ENCODE assay signal across 8 cellular contexts in the genomic region with DNA sequence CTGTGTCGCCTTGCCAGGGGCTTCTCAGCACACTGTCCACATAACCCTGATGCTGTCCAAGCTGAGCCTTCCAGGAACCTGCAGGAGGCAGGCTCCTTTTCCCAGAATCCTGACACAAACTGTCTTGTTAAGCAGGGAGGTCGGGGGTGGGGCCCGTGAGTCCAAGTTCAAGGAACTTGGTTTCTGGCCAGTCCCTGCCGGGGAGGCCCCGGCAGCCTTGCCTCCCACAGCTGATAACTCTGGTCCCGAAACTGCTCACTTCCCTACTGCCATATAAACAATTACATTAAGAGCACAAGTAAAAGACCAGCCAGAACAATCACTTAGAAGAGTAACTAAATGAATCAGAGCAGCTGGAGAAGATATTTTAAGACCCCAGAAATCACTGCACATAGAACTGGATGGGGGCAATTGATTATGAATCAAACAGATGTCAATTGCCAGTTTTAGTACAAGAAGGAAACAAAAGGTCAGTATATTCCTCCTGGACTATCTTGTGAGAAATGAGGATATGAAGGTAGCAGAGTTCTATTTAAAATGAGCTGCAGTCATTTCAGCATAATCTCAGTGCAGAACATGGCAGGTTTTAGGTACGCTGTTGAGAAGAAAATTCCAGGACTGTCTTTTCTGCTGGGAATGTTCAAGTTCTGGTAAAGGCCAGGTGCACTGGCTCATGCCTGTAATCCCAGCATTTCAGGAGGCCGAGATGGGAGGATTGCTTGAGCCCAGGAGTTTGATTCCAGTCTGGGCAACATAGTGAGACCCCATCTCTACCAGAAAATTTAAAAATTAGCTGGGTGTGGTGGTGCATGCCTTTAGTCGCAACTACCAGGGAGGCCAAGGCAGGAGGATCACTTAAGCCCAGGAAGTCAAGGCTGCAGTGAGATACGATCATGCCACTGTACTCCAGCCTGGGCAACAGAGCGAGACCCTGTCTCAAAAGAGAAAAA.
A peak's percentile ranks its signal among the peaks of the same experiment; 100 is the strongest.
DNase-seq lines count a peak whose midpoint lies in the region; ATAC-seq and TF ChIP-seq lines count a peak whose summit lies in the region.

No MANE protein-coding gene starts in this region.

- H3K27me3 ChIP-seq in osteoblast (ENCODE audit: insufficient read depth, low read length) = no peaks in the 10 kb centered on the region

- no peak overlapping the region for H3K27ac ChIP-seq in osteoblast (ENCODE audit: low read depth, low read length)

- no peaks in the 10 kb centered on the region for H4K20me1 ChIP-seq in osteoblast (ENCODE audit: insufficient read depth, low read length)

- H3K9me3 ChIP-seq in osteoblast (ENCODE audit: low read depth, low read length) = no peaks in the 10 kb centered on the region

- H3K4me2 ChIP-seq in osteoblast (ENCODE audit: insufficient read depth, low read length) = no peak overlapping the region

- TF ChIP-seq POLR2A in erythroblast (IDR thresholded peaks at IDR 0.05; ENCODE audit: low read length) = no peak

- no peak overlapping the region for H3K4me3 ChIP-seq in osteoblast (ENCODE audit: insufficient read depth, low read length)

- peak overlapping the region; percentile 39 for H2AFZ ChIP-seq in osteoblast (ENCODE audit: low read length)

- no peak overlapping the region for H3K4me3 Mint-ChIP-seq in effector memory CD8-positive, alpha-beta T cell

- ATAC-seq in GM19467 (IDR thresholded peaks at IDR 0.05; ENCODE audit: unreplicated experiment) (peak; percentile 80), HG03432 (IDR thresholded peaks at IDR 0.05; ENCODE audit: unreplicated experiment) (peak; percentile 96)
- no peak for ATAC-seq in effector memory CD8-positive, alpha-beta T cell (replicated peaks)

- H3K79me2 ChIP-seq in osteoblast (ENCODE audit: insufficient read depth, low read length) = no peaks in the 10 kb centered on the region

- H3K36me3 Mint-ChIP-seq in effector memory CD8-positive, alpha-beta T cell (ENCODE audit: insufficient read depth) = peaks cover 18% of the 10 kb centered on the region

- H3K36me3 ChIP-seq in osteoblast (ENCODE audit: insufficient read depth, low read length) = no peaks in the 10 kb centered on the region

- no peak for TF ChIP-seq CTCF in osteoblast (IDR thresholded peaks at IDR 0.05; ENCODE audit: extremely low read depth, low read depth, low read length)

- peaks cover 33 to 50% of the 10 kb centered on the region in 2 donors for H3K4me1 Mint-ChIP-seq in effector memory CD8-positive, alpha-beta T cell (ENCODE audit: low read depth in 2 of 2)

- peak; percentile 81 for DNase-seq in CD1c-positive myeloid dendritic cell (ENCODE audit: extremely low spot score)
- no peak for DNase-seq in effector memory CD8-positive, alpha-beta T cell
- peak; percentile 89 for DNase-seq in osteoblast (ENCODE audit: insufficient read length, low spot score, missing footprints)
- DNase-seq in erythroblast (lab: John Stamatoyannopoulos, UW) = no peak
- no peak for DNase-seq in NCI-H187 (lab: John Stamatoyannopoulos, UW)
- DNase-seq in KG1 (lab: John Stamatoyannopoulos, UW) = no peak

- H3K9me3 Mint-ChIP-seq in effector memory CD8-positive, alpha-beta T cell = no peaks in the 10 kb centered on the region

- H3K27me3 Mint-ChIP-seq in effector memory CD8-positive, alpha-beta T cell = no peaks in the 10 kb centered on the region

- peak overlapping the region; percentile 49 to 89 for H3K27ac Mint-ChIP-seq in effector memory CD8-positive, alpha-beta T cell

- no peaks in the 10 kb centered on the region for H3K4me1 ChIP-seq in osteoblast (ENCODE audit: insufficient read depth, low read length)

Comparison
In these comparisons a context has a peak if more than half of its experiments do, and no peak if none do; other contexts are left out.
1. DNase-seq: peak in CD1c-positive myeloid dendritic cell (single experiment) and osteoblast (single experiment); none in effector memory CD8-positive, alpha-beta T cell (0 of 3), erythroblast (0 of 2), NCI-H187 (0 of 2) and KG1 (single experiment).